In genomic region chr18:58314284-58314683, GRCh38 we compare ENCODE assay signal across 9 cellular contexts.
DNase-seq lines count a peak whose midpoint lies in the region; ATAC-seq, FAIRE-seq and TF ChIP-seq lines count a peak whose summit lies in the region.
"Had no signal": no experiment of that assay in that cellular context is flagged by ENCODE, and none has a peak within 500 bp of the region (broad histone marks: within the 10 kb centered on the region; RNA-seq: fewer than 3 reads in every experiment).

No MANE protein-coding gene starts in this region.

- BruUV-seq in endothelial cell of umbilical vein (replicated peaks; lab: Mats Ljungman, UMichigan) (no TSS peak), OCI-LY7 (replicated peaks; lab: Mats Ljungman, UMichigan) (no TSS peak)

- H3K9me2 ChIP-seq in OCI-LY7 (ENCODE audit: insufficient read depth, low read length): no peaks in the 10 kb centered on the region

- DNase-seq in AG10803 (ENCODE audit: low read depth): peak; percentile 97
- DNase-seq in NCI-H69 (lab: John Stamatoyannopoulos, UW): peak; percentile 68
- DNase-seq in endothelial cell of umbilical vein (ENCODE audit: low read depth, low spot score): peak; percentile 36
- no peak for DNase-seq in naive thymus-derived CD4-positive, alpha-beta T cell
- DNase-seq in type B pancreatic cell (ENCODE audit: extremely low spot score, unreplicated experiment): no peak
- no peak for DNase-seq in OCI-LY7 (ENCODE audit: low spot score)
- no peak for DNase-seq in effector CD8-positive, alpha-beta T cell (lab: John Stamatoyannopoulos, UW)
- DNase-seq: NCI-H1436 treated with DMSO at 0.1 percent for 48 hours had no signal

- no peaks in the 10 kb centered on the region for H3K27me3 ChIP-seq in endothelial cell of umbilical vein (ENCODE audit: control insufficient read depth in 2 of 2, insufficient read depth in 2 of 2, low read length in 2 of 2)
- no peaks in the 10 kb centered on the region for H3K27me3 ChIP-seq in naive thymus-derived CD4-positive, alpha-beta T cell (ENCODE audit: control insufficient read depth in 2 of 2, insufficient read depth in 2 of 2, low read length in 2 of 2)

- peak overlapping the region; percentile 79 for H3K27ac ChIP-seq in endothelial cell of umbilical vein (ENCODE audit: insufficient read depth, low read depth, low read length)
- no peak overlapping the region for H3K27ac ChIP-seq in naive thymus-derived CD4-positive, alpha-beta T cell (ENCODE audit: low read depth, low read length)
- no peak overlapping the region for H3K27ac ChIP-seq in OCI-LY7 (ENCODE audit: low read depth, low read length, poor library complexity, severe bottlenecking)

- H3K4me1 Mint-ChIP-seq in naive thymus-derived CD4-positive, alpha-beta T cell: peaks cover 14 to 84% (median 68%) of the 10 kb centered on the region in 7 donors
- H3K4me1 Mint-ChIP-seq in type B pancreatic cell (ENCODE audit: unreplicated experiment): peaks cover 38% of the 10 kb centered on the region

- FAIRE-seq in endothelial cell of umbilical vein (lab: Jason Lieb, UNC): peak; percentile 90

- H3K4me2 ChIP-seq in endothelial cell of umbilical vein (ENCODE audit: insufficient read depth, low read length) (peak overlapping the region; percentile 54), OCI-LY7 (ENCODE audit: low read length) (no peak overlapping the region)

- H3K4me3 Mint-ChIP-seq in naive thymus-derived CD4-positive, alpha-beta T cell: no peak overlapping the region
- no peak overlapping the region for H3K4me3 Mint-ChIP-seq in type B pancreatic cell

- no peaks in the 10 kb centered on the region for H3K9me3 ChIP-seq in endothelial cell of umbilical vein (replicated peaks; ENCODE audit: control insufficient read depth, insufficient read depth, low read length)
- no peaks in the 10 kb centered on the region for H3K9me3 ChIP-seq in naive thymus-derived CD4-positive, alpha-beta T cell (ENCODE audit: control insufficient read depth in 2 of 3, low read length in 3 of 3)
- H3K9me3 ChIP-seq in OCI-LY7 (ENCODE audit: low read length): no peaks in the 10 kb centered on the region

- H3K9me3 Mint-ChIP-seq in naive thymus-derived CD4-positive, alpha-beta T cell: peaks cover 0 to 2% (median 0%) of the 10 kb centered on the region in 11 donors
- no peaks in the 10 kb centered on the region for H3K9me3 Mint-ChIP-seq in type B pancreatic cell

- ATAC-seq in naive thymus-derived CD4-positive, alpha-beta T cell: peak; percentile 73
- no peak for ATAC-seq in HG02610 (IDR thresholded peaks at IDR 0.05; ENCODE audit: unreplicated experiment)

- no peak overlapping the region for H2AFZ ChIP-seq in endothelial cell of umbilical vein (ENCODE audit: low read depth, low read length)
- no peak overlapping the region for H2AFZ ChIP-seq in OCI-LY7 (ENCODE audit: low read length)

- H3K4me3 ChIP-seq in AG10803 (ENCODE audit: low read length): no peak overlapping the region
- no peak overlapping the region for H3K4me3 ChIP-seq in endothelial cell of umbilical vein (replicated peaks in 1 of 3; ENCODE audit: insufficient read depth in 1 of 3, low read depth in 1 of 3, low read length in 3 of 3)
- no peak overlapping the region for H3K4me3 ChIP-seq in naive thymus-derived CD4-positive, alpha-beta T cell (ENCODE audit: low read length)
- no peak overlapping the region for H3K4me3 ChIP-seq in OCI-LY7 (ENCODE audit: low read depth, low read length, poor library complexity, severe bottlenecking)

- H3K36me3 Mint-ChIP-seq in naive thymus-derived CD4-positive, alpha-beta T cell: no peaks in the 10 kb centered on the region
- H3K36me3 Mint-ChIP-seq in type B pancreatic cell: peaks cover 15% of the 10 kb centered on the region

- no peaks in the 10 kb centered on the region for H3K36me3 ChIP-seq in endothelial cell of umbilical vein (ENCODE audit: control insufficient read depth in 2 of 2, extremely low read depth in 1 of 2, insufficient read depth in 2 of 2, low read length in 2 of 2)
- H3K36me3 ChIP-seq in naive thymus-derived CD4-positive, alpha-beta T cell (ENCODE audit: control insufficient read depth in 2 of 3, insufficient read depth in 3 of 3, low read length in 3 of 3): no peaks in the 10 kb centered on the region
- H3K36me3 ChIP-seq in OCI-LY7 (ENCODE audit: insufficient read depth, low read length): no peaks in the 10 kb centered on the region

- H3K79me2 ChIP-seq in endothelial cell of umbilical vein (ENCODE audit: control insufficient read depth, insufficient read depth, low read length): no peaks in the 10 kb centered on the region
- no peaks in the 10 kb centered on the region for H3K79me2 ChIP-seq in OCI-LY7 (ENCODE audit: insufficient read depth, low read depth, low read length)

- peak overlapping the region; percentile 37 for H3K9ac ChIP-seq in endothelial cell of umbilical vein (replicated peaks; ENCODE audit: extremely low read depth, insufficient read depth, low read length)

- H3K9me1 ChIP-seq in endothelial cell of umbilical vein (replicated peaks; ENCODE audit: control insufficient read depth, extremely low read depth, insufficient read depth, low read length): no peaks in the 10 kb centered on the region

- peaks cover 33% of the 10 kb centered on the region for H3K4me1 ChIP-seq in endothelial cell of umbilical vein (ENCODE audit: control insufficient read depth, extremely low read depth, insufficient read depth, low read length)
- H3K4me1 ChIP-seq in naive thymus-derived CD4-positive, alpha-beta T cell (ENCODE audit: control insufficient read depth in 2 of 2, insufficient read depth in 2 of 2, low read length in 2 of 2): peaks cover 0 to 52% of the 10 kb centered on the region in 2 donors
- H3K4me1 ChIP-seq in OCI-LY7 (ENCODE audit: insufficient read depth, low read length, poor library complexity, severe bottlenecking): no peaks in the 10 kb centered on the region

- POLR2A ChIA-PET in endothelial cell of umbilical vein (lab: Charles Lee) (interaction anchor here (0.7 to 1.8 kb wide), 3 partner anchors 69 to 105 kb away, joined by 3 to 4 read pairs (median 4); no protein-coding TSS in a partner anchor), OCI-LY7 (lab: Charles Lee) (no interaction called here)
- POLR2A ChIA-PET in naive thymus-derived CD4-positive, alpha-beta T cell (lab: Charles Lee): no interaction called here

- peaks cover 0 to 14% (median 0%) of the 10 kb centered on the region in 5 donors for H3K27me3 Mint-ChIP-seq in naive thymus-derived CD4-positive, alpha-beta T cell
- H3K27me3 Mint-ChIP-seq in type B pancreatic cell: no peaks in the 10 kb centered on the region

- TF ChIP-seq CTCF in AG10803 (conservative IDR thresholded peaks at IDR 0.05; ENCODE audit: low read length) (no peak), endothelial cell of umbilical vein (IDR thresholded peaks at IDR 0.05; ENCODE audit: extremely low read depth in 1 of 2, insufficient read depth in 1 of 2, low read depth in 1 of 2, low read length in 2 of 2) (no peak), type B pancreatic cell (conservative IDR thresholded peaks at IDR 0.05) (no peak), OCI-LY7 (conservative IDR thresholded peaks at IDR 0.05; ENCODE audit: low read length) (no peak)

- H4K20me1 ChIP-seq in endothelial cell of umbilical vein (replicated peaks; ENCODE audit: control insufficient read depth, extremely low read depth, insufficient read depth, low read length): no peaks in the 10 kb centered on the region
- H4K20me1 ChIP-seq in OCI-LY7 (ENCODE audit: insufficient read depth, low read length): no peaks in the 10 kb centered on the region

- dilution Hi-C loops in endothelial cell of umbilical vein (cut with MboI; ENCODE audit: extremely low pct_ligation_motif_present, low sequenced_read_pairs): no loop called here

- intact Hi-C loops in endothelial cell of umbilical vein (cut with micrococcal nuclease): loop anchor here (2.0 kb wide), 1 partner anchor 67 kb away; no protein-coding TSS in a partner anchor
- intact Hi-C loops in naive thymus-derived CD4-positive, alpha-beta T cell (cut with micrococcal nuclease): no loop called here
- intact Hi-C loops in OCI-LY7 (cut with micrococcal nuclease; ENCODE audit: unreplicated experiment): no loop called here

- H3K27ac Mint-ChIP-seq in naive thymus-derived CD4-positive, alpha-beta T cell: peak overlapping the region in 3 of 9 donors; percentile 17 to 74 (median 44)
- H3K27ac Mint-ChIP-seq in type B pancreatic cell: no peak overlapping the region

- CTCF ChIA-PET in endothelial cell of umbilical vein (lab: Charles Lee): interaction anchor here (0.7 to 2.3 kb wide), 10 partner anchors 8 to 450 kb away, joined by 3 to 7 read pairs (median 4); partner anchors contain the start of gene NEDD4L
- CTCF ChIA-PET in naive thymus-derived CD4-positive, alpha-beta T cell (lab: Charles Lee): no interaction called here
- CTCF ChIA-PET in OCI-LY7 (lab: Charles Lee; ENCODE audit: unreplicated experiment): no interaction called here

- no peak for TF ChIP-seq POLR2A in endothelial cell of umbilical vein (IDR thresholded peaks at IDR 0.05; ENCODE audit: low read depth, low read length)

TF ChIP-seq in endothelial cell of umbilical vein, 7 proteins besides CTCF, POLR2A, EP300 and RAD21:
- TF ChIP-seq MYC (IDR thresholded peaks at IDR 0.05; ENCODE audit: low read depth, low read length) (no peak), JUN (IDR thresholded peaks at IDR 0.05; ENCODE audit: borderline replicate concordance, insufficient read depth, insufficient read length, low read depth) (peak; percentile 43), FOS (IDR thresholded peaks at IDR 0.05; ENCODE audit: borderline replicate concordance, insufficient read depth, low read length) (peak; percentile 48), GATA2 (IDR thresholded peaks at IDR 0.05; ENCODE audit: insufficient read depth, insufficient read length, low read depth, low read length) (no peak)

Comparison
In these comparisons a context has a peak if more than half of its experiments do, and no peak if none do; other contexts are left out.
1. DNase-seq: peak in AG10803 (single experiment), NCI-H69 (single experiment) and endothelial cell of umbilical vein (single experiment); none in naive thymus-derived CD4-positive, alpha-beta T cell (0 of 9), type B pancreatic cell (single experiment), OCI-LY7 (single experiment) and effector CD8-positive, alpha-beta T cell (single experiment).